ENCODE assay signal across 23 cellular contexts in genomic region chr11:125285844-125286243, GRCh38.
"Had no signal": no experiment of that assay in that cellular context is flagged by ENCODE, and none has a peak within 500 bp of the region (broad histone marks: within the 10 kb centered on the region; RNA-seq: fewer than 3 reads in every experiment).

No MANE protein-coding gene starts in this region.

- H3K9me3 ChIP-seq: esophagus muscularis mucosa, right lobe of liver, stomach, suprapubic skin, transverse colon, uterus had no signal

- H3K4me3 Mint-ChIP-seq: effector memory CD8-positive, alpha-beta T cell; memory B cell; naive thymus-derived CD4-positive, alpha-beta T cell; stimulated activated memory B cell treated with anti-CD40 and anti-IgM and Interleukin-4, amounts not matched to agents 10 μg/mL and 1 μg/mL and 100 μg/mL, for 72 hours had no signal

- H3K27ac ChIP-seq: brain microvascular endothelial cell, esophagus muscularis mucosa, skin epidermis, stomach, suprapubic skin, transverse colon had no signal

- H3K4me3 ChIP-seq: dorsolateral prefrontal cortex, esophagus muscularis mucosa, right lobe of liver, skin epidermis, stomach, suprapubic skin, transverse colon, uterus had no signal

- ATAC-seq: effector memory CD8-positive, alpha-beta T cell; naive thymus-derived CD4-positive, alpha-beta T cell; stimulated activated memory B cell treated with anti-CD40 and anti-IgM and Interleukin-4, amounts not matched to agents 10 μg/mL and 1 μg/mL and 100 μg/mL, for 72 hours had no signal

- H3K36me3 ChIP-seq: brain microvascular endothelial cell, esophagus muscularis mucosa, right lobe of liver, stomach, suprapubic skin, transverse colon, uterus had no signal

- H3K4me1 Mint-ChIP-seq: memory B cell; naive thymus-derived CD4-positive, alpha-beta T cell; stimulated activated memory B cell treated with anti-CD40 and anti-IgM and Interleukin-4, amounts not matched to agents 10 μg/mL and 1 μg/mL and 100 μg/mL, for 72 hours had no signal

- H3K9me3 Mint-ChIP-seq: effector memory CD8-positive, alpha-beta T cell; memory B cell; naive thymus-derived CD4-positive, alpha-beta T cell; stimulated activated memory B cell treated with anti-CD40 and anti-IgM and Interleukin-4, amounts not matched to agents 10 μg/mL and 1 μg/mL and 100 μg/mL, for 72 hours had no signal

- H3K27ac Mint-ChIP-seq: effector memory CD8-positive, alpha-beta T cell; memory B cell; naive thymus-derived CD4-positive, alpha-beta T cell; stimulated activated memory B cell treated with anti-CD40 and anti-IgM and Interleukin-4, amounts not matched to agents 10 μg/mL and 1 μg/mL and 100 μg/mL, for 72 hours had no signal

- H3K4me1 ChIP-seq: suprapubic skin, transverse colon had no signal

- H3K27me3 ChIP-seq: dorsolateral prefrontal cortex, esophagus muscularis mucosa, right lobe of liver, stomach, suprapubic skin, transverse colon, uterus had no signal

- H3K36me3 Mint-ChIP-seq: memory B cell; naive thymus-derived CD4-positive, alpha-beta T cell; stimulated activated memory B cell treated with anti-CD40 and anti-IgM and Interleukin-4, amounts not matched to agents 10 μg/mL and 1 μg/mL and 100 μg/mL, for 72 hours had no signal

- DNase-seq: activated CD4-positive, alpha-beta T cell treated with anti-CD3 and anti-CD28 coated beads for 4 hours; activated CD4-positive, alpha-beta T cell treated with anti-CD3 and anti-CD28 coated beads, Interleukin-2, amount 50 U/mL, for 48 hours; activated CD4-positive, CD25-positive, alpha-beta regulatory T cell; activated effector memory CD4-positive, alpha-beta T cell treated with anti-CD3 and anti-CD28 coated beads, Interleukin-2, amount 50 U/mL, for 16 hours; activated naive CD4-positive, alpha-beta T cell treated with anti-CD3 and anti-CD28 coated beads, Interleukin-2, amount 50 U/mL, for 16 hours; activated T-cell treated with anti-CD3 and anti-CD28 coated beads, Interleukin-2, amount 50 U/mL, for 48 hours; brain microvascular endothelial cell; central memory CD4-positive, alpha-beta T cell; dorsolateral prefrontal cortex; effector memory CD8-positive, alpha-beta T cell; glutamatergic neuron; hippocampal formation; naive thymus-derived CD4-positive, alpha-beta T cell; stimulated activated CD4-positive, alpha-beta T cell treated with anti-CD3 and anti-CD28 coated beads, Interleukin-2, amount 100 ng/mL, for 24 hours; stomach; transverse colon; uterus had no signal
